ENCODE assay signal across 8 cellular contexts in the genomic region with DNA sequence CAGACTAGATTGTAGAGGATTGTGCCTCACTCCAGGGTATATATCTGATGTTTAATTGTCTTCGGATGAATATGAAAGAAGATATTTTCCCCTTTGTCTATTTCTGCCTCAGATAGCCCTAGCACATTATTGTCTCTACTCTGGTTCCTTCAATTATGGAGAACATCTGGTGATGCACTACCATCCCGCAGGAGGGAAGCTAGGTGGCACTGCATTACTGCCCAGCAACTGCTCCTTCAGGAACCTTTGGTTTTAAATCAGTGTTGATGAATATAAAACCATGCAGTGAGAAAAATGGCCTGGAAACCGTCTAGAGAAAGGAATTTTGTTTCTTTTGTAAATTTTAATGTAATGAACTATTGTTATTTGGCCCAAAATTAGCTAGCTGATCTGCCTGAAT.
DNase-seq lines count a peak whose midpoint lies in the region; ATAC-seq and TF ChIP-seq lines count a peak whose summit lies in the region.
"Had no signal": no experiment of that assay in that cellular context is flagged by ENCODE, and none has a peak within 500 bp of the region (broad histone marks: within the 10 kb centered on the region; RNA-seq: fewer than 3 reads in every experiment).

No MANE protein-coding gene starts in this region.

- H3K27me3 ChIP-seq in Loucy (ENCODE audit: insufficient read depth, low read length, poor library complexity, severe bottlenecking): no peaks in the 10 kb centered on the region
- H3K27me3 ChIP-seq: SJCRH30 had no signal

- no peak overlapping the region for H2AFZ ChIP-seq in Loucy (ENCODE audit: low read length)

- no peak overlapping the region for H3K4me2 ChIP-seq in Loucy (ENCODE audit: low read depth, low read length, poor library complexity, severe bottlenecking)

- no peaks in the 10 kb centered on the region for H3K9me3 ChIP-seq in Loucy (ENCODE audit: insufficient read depth, low read depth, low read length)
- H3K9me3 ChIP-seq: SJCRH30 had no signal

- no peaks in the 10 kb centered on the region for H3K9me2 ChIP-seq in Loucy (replicated peaks; ENCODE audit: low read depth, low read length)

- no peak overlapping the region for H3K27ac ChIP-seq in coronary artery
- H3K27ac ChIP-seq: SJCRH30 had no signal

- no peak overlapping the region for H3K9ac ChIP-seq in Loucy (ENCODE audit: low read depth, low read length, poor library complexity, severe bottlenecking)

- no peak for ATAC-seq in GM21360 (IDR thresholded peaks at IDR 0.05; ENCODE audit: unreplicated experiment)

- H4K20me1 ChIP-seq in Loucy (ENCODE audit: insufficient read depth, low read length, poor library complexity, severe bottlenecking): no peaks in the 10 kb centered on the region

- peak; percentile 65 for TF ChIP-seq CTCF in Loucy (conservative IDR thresholded peaks at IDR 0.05; ENCODE audit: low read length)
- peak; percentile 72 for TF ChIP-seq CTCF in coronary artery (IDR thresholded peaks at IDR 0.05)

- peak; percentile 41 for DNase-seq in GDM1 (lab: John Stamatoyannopoulos, UW)
- no peak for DNase-seq in coronary artery (ENCODE audit: low spot score)
- DNase-seq in myocyte (ENCODE audit: low read depth): peak; percentile 78
- no peak for DNase-seq in DMS79 (lab: John Stamatoyannopoulos, UW)
- DNase-seq in ecto neural progenitor cell (ENCODE audit: low spot score): no peak

- no peaks in the 10 kb centered on the region for H3F3A ChIP-seq in Loucy (ENCODE audit: low read depth)

- H3K4me3 ChIP-seq in Loucy (ENCODE audit: low read length, poor library complexity, severe bottlenecking) (no peak overlapping the region), coronary artery (no peak overlapping the region)
- H3K4me3 ChIP-seq: SJCRH30 had no signal

- H3K36me3 ChIP-seq in Loucy (ENCODE audit: insufficient read depth, low read length): no peaks in the 10 kb centered on the region
- H3K36me3 ChIP-seq: SJCRH30 had no signal

- H3K4me1 ChIP-seq in Loucy (ENCODE audit: insufficient read depth, low read length, poor library complexity, severe bottlenecking): no peaks in the 10 kb centered on the region
- H3K4me1 ChIP-seq: SJCRH30 had no signal

- H3K79me2 ChIP-seq in Loucy (ENCODE audit: insufficient read depth, low read length): no peaks in the 10 kb centered on the region

Comparison
In these comparisons a context has a peak if more than half of its experiments do, and no peak if none do; other contexts are left out.
1. DNase-seq: peak in GDM1 (single experiment) and myocyte (single experiment); none in coronary artery (single experiment), DMS79 (single experiment) and ecto neural progenitor cell (single experiment).